22 cellular contexts compared by ENCODE assay signal in genomic region chr11:100220801-100221200, GRCh38.
"Had no signal": no experiment of that assay in that cellular context is flagged by ENCODE, and none has a peak within 500 bp of the region (broad histone marks: within the 10 kb centered on the region; RNA-seq: fewer than 3 reads in every experiment).

No MANE protein-coding gene starts in this region.

- H3K36me3 ChIP-seq: heart left ventricle, left ventricle myocardium inferior, lower lobe of right lung, pancreas, right lobe of liver, spleen, tibial nerve, upper lobe of right lung, vagina had no signal

- DNase-seq: cortex of kidney; dorsolateral prefrontal cortex; effector CD8-positive, alpha-beta T cell; heart left ventricle; hippocampal formation; left ventricle myocardium inferior; lower lobe of right lung; mesenchymal stem cell; naive B cell; nucleus accumbens; pancreas; right lobe of liver; spleen; stimulated activated CD4-positive, alpha-beta T cell treated with anti-CD3 and anti-CD28 coated beads, Interleukin-15, amount 100 ng/mL, for 24 hours; stimulated activated CD4-positive, alpha-beta T cell treated with anti-CD3 and anti-CD28 coated beads, Interleukin-1b, Interleukin-23, amount 100 ng/mL, for 48 hours; stimulated activated CD4-positive, alpha-beta T cell treated with anti-CD3 and anti-CD28 coated beads, Interleukin-4, amount 100 ng/mL, for 24 hours; stimulated activated naive B cell treated with anti-CD40 and anti-IgM and Interleukin-4, amounts not matched to agents 10 μg/mL and 1 μg/mL and 100 μg/mL, for 72 hours; stimulated activated naive CD8-positive, alpha-beta T cell treated with anti-CD3 and anti-CD28 coated beads, Interleukin-15, amount 100 ng/mL, for 72 hours; testis; upper lobe of right lung had no signal

- H3K9me3 ChIP-seq: heart left ventricle, left ventricle myocardium inferior, lower lobe of right lung, pancreas, right lobe of liver, testis, tibial nerve, upper lobe of right lung, vagina had no signal

- H3K27ac ChIP-seq: dorsolateral prefrontal cortex, heart left ventricle, left ventricle myocardium inferior, lower lobe of right lung, pancreas, right lobe of liver, spleen, testis, tibial nerve, upper lobe of right lung, vagina had no signal

- H3K27me3 ChIP-seq: dorsolateral prefrontal cortex, heart left ventricle, pancreas, right lobe of liver, spleen, testis, tibial nerve, upper lobe of right lung, vagina had no signal

- H3K4me3 ChIP-seq: heart left ventricle, left ventricle myocardium inferior, lower lobe of right lung, pancreas, right lobe of liver, spleen, testis, tibial nerve, upper lobe of right lung, vagina had no signal

- H3K4me1 ChIP-seq: heart left ventricle, left ventricle myocardium inferior, lower lobe of right lung, pancreas, right lobe of liver, spleen, testis, tibial nerve, upper lobe of right lung, vagina had no signal
